In genomic region chr18:11042247-11042646, GRCh38 we compare ENCODE assay signal across 21 cellular contexts.
A peak's percentile ranks its signal among the peaks of the same experiment; 100 is the strongest.
DNase-seq lines count a peak whose midpoint lies in the region; ATAC-seq, FAIRE-seq and TF ChIP-seq lines count a peak whose summit lies in the region.
"Had no signal": no experiment of that assay in that cellular context is flagged by ENCODE, and none has a peak within 500 bp of the region (broad histone marks: within the 10 kb centered on the region; RNA-seq: fewer than 3 reads in every experiment).

No MANE protein-coding gene starts in this region.

- H3K4me1 ChIP-seq in astrocyte (ENCODE audit: insufficient read depth, low read length) (peaks cover 12% of the 10 kb centered on the region), kidney (ENCODE audit: control insufficient read depth in 1 of 2, insufficient read depth in 1 of 2, low read depth in 1 of 2, low read length in 2 of 2) (no peaks in the 10 kb centered on the region), trophoblast cell (ENCODE audit: control insufficient read depth in 1 of 2, insufficient read depth in 2 of 2, low read length in 2 of 2) (peaks cover 10% of the 10 kb centered on the region in 2 experiments), esophagus muscularis mucosa (no peaks in the 10 kb centered on the region)

- no peak overlapping the region for H4K8ac ChIP-seq in trophoblast cell (ENCODE audit: low read depth, low read length)

- H3K27me3 ChIP-seq in GM06990 (replicated peaks; ENCODE audit: control insufficient read depth, insufficient read depth, low read length) (no peaks in the 10 kb centered on the region), astrocyte (ENCODE audit: insufficient read depth, low read length) (no peaks in the 10 kb centered on the region), trophoblast cell (ENCODE audit: insufficient read depth, low read length) (no peaks in the 10 kb centered on the region), esophagus muscularis mucosa (peaks cover 0 to 5% (median 0%) of the 10 kb centered on the region in 4 donors)
- H3K27me3 ChIP-seq: adrenal gland, hepatocyte had no signal

- H2BK12ac ChIP-seq in trophoblast cell (ENCODE audit: low read length): no peak overlapping the region

- H3K4ac ChIP-seq in trophoblast cell (ENCODE audit: low read depth, low read length): no peak overlapping the region

- intact Hi-C loops in kidney (cut with DNase I) (loop anchor here (10.0 kb wide), 1 partner anchor 187 kb away; no protein-coding TSS in a partner anchor), esophagus muscularis mucosa (cut with DNase I) (no loop called here)

- no peak overlapping the region for H2BK5ac ChIP-seq in trophoblast cell (ENCODE audit: low read depth, low read length, poor library complexity)

- TF ChIP-seq CTCF in GM06990 (IDR thresholded peaks at IDR 0.05; ENCODE audit: insufficient read depth, low read length, poor library complexity, severe bottlenecking): no peak
- TF ChIP-seq CTCF in astrocyte (IDR thresholded peaks at IDR 0.05; ENCODE audit: insufficient read depth, low read depth, low read length): no peak
- no peak for TF ChIP-seq CTCF in kidney (IDR thresholded peaks at IDR 0.05; ENCODE audit: borderline replicate concordance, extremely low read depth, insufficient read depth)
- no peak for TF ChIP-seq CTCF in esophagus muscularis mucosa (IDR thresholded peaks at IDR 0.05)

- TF ChIP-seq EP300 in esophagus muscularis mucosa (IDR thresholded peaks at IDR 0.05): no peak

- ATAC-seq in GM18505 (IDR thresholded peaks at IDR 0.05; ENCODE audit: unreplicated experiment) (no peak), HG02759 (IDR thresholded peaks at IDR 0.05; ENCODE audit: unreplicated experiment) (no peak)
- ATAC-seq: esophagus mucosa, K562 had no signal

- H3K4me3 ChIP-seq in GM06990 (replicated peaks; ENCODE audit: low read depth, low read length): no peak overlapping the region
- H3K4me3 ChIP-seq in astrocyte (ENCODE audit: insufficient read depth, low read depth, low read length): no peak overlapping the region
- H3K4me3 ChIP-seq in kidney (ENCODE audit: low read length in 2 of 2): no peak overlapping the region
- H3K4me3 ChIP-seq in trophoblast cell (ENCODE audit: low read depth, low read length): no peak overlapping the region
- no peak overlapping the region for H3K4me3 ChIP-seq in esophagus muscularis mucosa
- H3K4me3 ChIP-seq: adrenal gland, GM23248, hepatocyte, K562 had no signal

- H4K12ac ChIP-seq in trophoblast cell (ENCODE audit: low read depth, low read length): no peak overlapping the region

- no CpG with 5 or more reads among the region's 4 CpGs for WGBS in trophoblast cell (ENCODE audit: extremely low coverage, insufficient coverage, insufficient read length)
- 54% methylated on average over 4 of the region's 4 CpGs for WGBS in esophagus muscularis mucosa

- DNase-seq in GM06990 (ENCODE audit: extremely low read depth, insufficient read length) (peak; percentile 61), astrocyte (ENCODE audit: low read depth) (peak; percentile 64), kidney (peak; percentile 76), trophoblast cell (no peak), esophagus muscularis mucosa (ENCODE audit: extremely low spot score) (no peak)
- DNase-seq in stimulated activated CD8-positive, alpha-beta memory T cell treated with anti-CD3 and anti-CD28 coated beads, Interleukin-4, amount 100 ng/mL, for 48 hours: no peak
- DNase-seq: activated CD4-positive, alpha-beta memory T cell treated with anti-CD3 and anti-CD28 coated beads, Interleukin-2, amount 10 ng/mL, durations not matched to agents 7 days and 5 days; CD8-positive, alpha-beta memory T cell; GM23248; kidney glomerular epithelial cell; NCI-H2171 treated with DMSO at 0.1 percent for 48 hours; RPMI8226; stimulated activated CD4-positive, alpha-beta T cell treated with anti-CD3 and anti-CD28 coated beads, Interleukin-12 subunit alpha, Interleukin-12 subunit beta, amount 100 ng/mL, for 4 hours; stimulated activated naive CD4-positive, alpha-beta T cell had no signal

- TF ChIP-seq POLR2A in GM18505 (IDR thresholded peaks at IDR 0.05; ENCODE audit: borderline replicate concordance, extremely low read depth, insufficient read depth, insufficient read length) (no peak), esophagus muscularis mucosa (IDR thresholded peaks at IDR 0.05; ENCODE audit: low read depth) (no peak)

- H3K9me3 ChIP-seq in astrocyte (ENCODE audit: insufficient read depth, low read depth, low read length) (no peaks in the 10 kb centered on the region), kidney (ENCODE audit: control insufficient read depth in 1 of 2, low read length in 2 of 2) (no peaks in the 10 kb centered on the region), trophoblast cell (ENCODE audit: insufficient read depth, low read depth, low read length) (peaks cover 1% of the 10 kb centered on the region), esophagus muscularis mucosa (no peaks in the 10 kb centered on the region)
- H3K9me3 ChIP-seq: adrenal gland had no signal

- H3K9ac ChIP-seq in astrocyte (ENCODE audit: low read length) (no peak overlapping the region), kidney (ENCODE audit: low read length in 2 of 2) (no peak overlapping the region), trophoblast cell (ENCODE audit: low read length) (no peak overlapping the region)
- H3K9ac ChIP-seq: GM23248 had no signal

- H3K27ac Mint-ChIP-seq in astrocyte (ENCODE audit: unreplicated experiment): no peak overlapping the region
- H3K27ac Mint-ChIP-seq: activated CD4-positive, alpha-beta memory T cell treated with anti-CD3 and anti-CD28 coated beads, Interleukin-2, amount 10 ng/mL, durations not matched to agents 7 days and 5 days; CD8-positive, alpha-beta memory T cell; dendritic cell treated with granulocyte-macrophage colony-stimulating factor and Interleukin-4, amounts not matched to agents 40 ng/mL and 50 ng/mL, for 4 days had no signal

- no peak overlapping the region for H2AK5ac ChIP-seq in trophoblast cell (ENCODE audit: low read length)

- H3K27ac ChIP-seq in astrocyte (ENCODE audit: low read depth, low read length) (peak overlapping the region; percentile 59), kidney (ENCODE audit: low read depth in 2 of 2, low read length in 2 of 2) (no peak overlapping the region), trophoblast cell (ENCODE audit: low read depth, low read length) (no peak overlapping the region), esophagus muscularis mucosa (replicated peaks in 1 of 4) (no peak overlapping the region)
- H3K27ac ChIP-seq: adrenal gland, GM23248, hepatocyte had no signal

- no peak overlapping the region for H3K23ac ChIP-seq in trophoblast cell (ENCODE audit: low read length)

- H2AFZ ChIP-seq in astrocyte (ENCODE audit: low read depth, low read length): no peak overlapping the region
- no peak overlapping the region for H2AFZ ChIP-seq in trophoblast cell (ENCODE audit: insufficient read depth, low read length, poor library complexity)
- H2AFZ ChIP-seq: GM23248, hepatocyte had no signal

- H3K36me3 Mint-ChIP-seq in astrocyte (ENCODE audit: low read depth, unreplicated experiment): no peaks in the 10 kb centered on the region
- H3K36me3 Mint-ChIP-seq: CD8-positive, alpha-beta memory T cell had no signal

- no peak overlapping the region for H4K91ac ChIP-seq in trophoblast cell (ENCODE audit: low read depth, low read length)

- H3K14ac ChIP-seq in trophoblast cell (ENCODE audit: low read length): peak overlapping the region; percentile 24

- no peak overlapping the region for H2BK120ac ChIP-seq in trophoblast cell (ENCODE audit: insufficient read depth, low read length, poor library complexity)

- no peak overlapping the region for H3K18ac ChIP-seq in trophoblast cell (ENCODE audit: low read length)

- H3K4me3 Mint-ChIP-seq in astrocyte (ENCODE audit: unreplicated experiment): no peak overlapping the region
- H3K4me3 Mint-ChIP-seq: activated CD4-positive, alpha-beta memory T cell treated with anti-CD3 and anti-CD28 coated beads, Interleukin-2, amount 10 ng/mL, durations not matched to agents 7 days and 5 days; CD8-positive, alpha-beta memory T cell; dendritic cell treated with granulocyte-macrophage colony-stimulating factor and Interleukin-4, amounts not matched to agents 40 ng/mL and 50 ng/mL, for 4 days had no signal

- H3K9me3 Mint-ChIP-seq in astrocyte (ENCODE audit: unreplicated experiment): peaks cover 2% of the 10 kb centered on the region
- H3K9me3 Mint-ChIP-seq: activated CD4-positive, alpha-beta memory T cell treated with anti-CD3 and anti-CD28 coated beads, Interleukin-2, amount 10 ng/mL, durations not matched to agents 7 days and 5 days; dendritic cell treated with granulocyte-macrophage colony-stimulating factor and Interleukin-4, amounts not matched to agents 40 ng/mL and 50 ng/mL, for 4 days had no signal

- H4K20me1 ChIP-seq in astrocyte (ENCODE audit: insufficient read depth, low read length): no peaks in the 10 kb centered on the region

- peaks cover 3% of the 10 kb centered on the region for H3K79me1 ChIP-seq in trophoblast cell (ENCODE audit: low read length)

- peaks cover 20% of the 10 kb centered on the region for H3K4me1 Mint-ChIP-seq in astrocyte (ENCODE audit: low read depth, unreplicated experiment)
- H3K4me1 Mint-ChIP-seq: activated CD4-positive, alpha-beta memory T cell treated with anti-CD3 and anti-CD28 coated beads, Interleukin-2, amount 10 ng/mL, durations not matched to agents 7 days and 5 days; CD8-positive, alpha-beta memory T cell had no signal

- FAIRE-seq in astrocyte (lab: Jason Lieb, UNC) (no peak), kidney (lab: Jason Lieb, UNC) (no peak)
- FAIRE-seq: K562 had no signal

- H3K79me2 ChIP-seq in astrocyte (ENCODE audit: insufficient read depth, low read length): no peaks in the 10 kb centered on the region
- no peaks in the 10 kb centered on the region for H3K79me2 ChIP-seq in trophoblast cell (ENCODE audit: control insufficient read depth, insufficient read depth, low read length, poor library complexity)

- no peaks in the 10 kb centered on the region for H3K27me3 Mint-ChIP-seq in astrocyte (ENCODE audit: low read depth, unreplicated experiment)
- H3K27me3 Mint-ChIP-seq: CD8-positive, alpha-beta memory T cell had no signal

- no peaks in the 10 kb centered on the region for H3K36me3 ChIP-seq in GM06990 (ENCODE audit: control insufficient read depth, insufficient read depth, low read length)
- no peaks in the 10 kb centered on the region for H3K36me3 ChIP-seq in astrocyte (ENCODE audit: insufficient read depth, low read length)
- H3K36me3 ChIP-seq in kidney (ENCODE audit: control insufficient read depth in 1 of 2, insufficient read depth in 2 of 2, low read length in 2 of 2): no peaks in the 10 kb centered on the region
- H3K36me3 ChIP-seq in trophoblast cell (ENCODE audit: control insufficient read depth in 1 of 2, insufficient read depth in 2 of 2, low read length in 2 of 2): no peaks in the 10 kb centered on the region
- H3K36me3 ChIP-seq in esophagus muscularis mucosa: no peaks in the 10 kb centered on the region
- H3K36me3 ChIP-seq: adrenal gland had no signal

- H3K4me2 ChIP-seq in astrocyte (ENCODE audit: low read length) (peak overlapping the region; percentile 28), trophoblast cell (ENCODE audit: low read length) (no peak overlapping the region)
- H3K4me2 ChIP-seq: hepatocyte had no signal

Comparison
In these comparisons a context has a peak if more than half of its experiments do, and no peak if none do; other contexts are left out.
1. DNase-seq: peak in GM06990 (single experiment), astrocyte (single experiment) and kidney (single experiment); none in trophoblast cell (0 of 2), esophagus muscularis mucosa (single experiment) and stimulated activated CD8-positive, alpha-beta memory T cell treated with anti-CD3 and anti-CD28 coated beads, Interleukin-4, amount 100 ng/mL, for 48 hours (single experiment).